8 cellular contexts compared by ENCODE assay signal in the genomic region with DNA sequence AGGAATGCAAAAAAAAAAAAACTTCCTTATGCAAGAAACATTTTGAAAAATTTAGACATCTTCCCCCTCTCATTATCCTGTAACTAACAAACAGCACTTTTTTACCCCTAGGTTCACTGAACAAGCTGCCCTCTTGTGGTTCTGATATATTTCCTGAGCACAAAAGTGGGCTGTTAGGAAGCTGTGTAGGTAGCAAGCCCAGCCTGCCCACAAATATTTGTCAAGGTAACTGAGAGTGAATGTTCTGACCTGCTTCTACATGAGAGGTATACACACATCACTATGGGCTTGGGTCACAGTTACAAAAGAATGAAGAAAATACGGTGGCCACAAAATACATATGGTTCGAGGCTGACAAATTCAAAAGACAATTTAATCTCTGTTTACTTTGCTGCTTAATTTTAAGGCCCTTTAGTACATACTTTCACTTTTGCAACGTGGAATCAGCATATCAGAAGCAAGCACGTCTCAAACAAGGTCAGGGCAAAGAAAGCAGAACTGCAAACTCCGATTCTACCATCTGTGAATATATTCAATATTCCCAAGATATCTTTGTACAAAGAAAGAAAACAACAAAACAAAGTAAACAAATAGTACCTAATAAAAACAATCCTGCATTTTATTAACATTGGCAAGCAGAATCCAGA.
DNase-seq lines count a peak whose midpoint lies in the region; ATAC-seq and TF ChIP-seq lines count a peak whose summit lies in the region.

No MANE protein-coding gene starts in this region.

- DNase-seq in COLO668 (lab: John Stamatoyannopoulos, UW; ENCODE audit: unreplicated experiment) (peak; percentile 20), NCI-H526 treated with DMSO at 0.1 percent for 48 hours (lab: John Stamatoyannopoulos, UW) (peak; percentile 85), astrocyte of the hippocampus (ENCODE audit: low read depth, low spot score) (peak; percentile 63), kidney glomerular epithelial cell (lab: John Stamatoyannopoulos, UW) (peak; percentile 76), upper lobe of right lung (no peak)
- DNase-seq in stimulated activated CD4-positive, alpha-beta T cell treated with anti-CD3 and anti-CD28 coated beads, Interleukin-1b, Interleukin-23, amount 100 ng/mL, for 48 hours: no peak

- no peaks in the 10 kb centered on the region for H3K9me3 ChIP-seq in upper lobe of right lung

- no peaks in the 10 kb centered on the region for H3K27me3 ChIP-seq in upper lobe of right lung

- peaks cover 24% of the 10 kb centered on the region for H3K4me1 ChIP-seq in upper lobe of right lung

- ATAC-seq in GM18858 (IDR thresholded peaks at IDR 0.05; ENCODE audit: unreplicated experiment) (peak; percentile 65), HG03039 (IDR thresholded peaks at IDR 0.05; ENCODE audit: unreplicated experiment) (peak; percentile 57), upper lobe of right lung (peak; percentile 75)

- TF ChIP-seq CTCF in upper lobe of right lung (IDR thresholded peaks at IDR 0.05): peak; percentile 31

- intact Hi-C loops in upper lobe of right lung (cut with DNase I): no loop called here

- peak overlapping the region; percentile 42 for H3K4me3 ChIP-seq in upper lobe of right lung

- H3K36me3 ChIP-seq in upper lobe of right lung: no peaks in the 10 kb centered on the region

- peak overlapping the region; percentile 80 for H3K27ac ChIP-seq in upper lobe of right lung

Comparison
In these comparisons a context has a peak if more than half of its experiments do, and no peak if none do; other contexts are left out.
1. DNase-seq: peak in COLO668 (single experiment), NCI-H526 treated with DMSO at 0.1 percent for 48 hours (single experiment), astrocyte of the hippocampus (single experiment) and kidney glomerular epithelial cell (single experiment); none in upper lobe of right lung (single experiment) and stimulated activated CD4-positive, alpha-beta T cell treated with anti-CD3 and anti-CD28 coated beads, Interleukin-1b, Interleukin-23, amount 100 ng/mL, for 48 hours (single experiment).
2. Peak in every context shown above with its lines, with median percentiles within 50 percentile points of each other: ATAC-seq.